8 cellular contexts compared by ENCODE assay signal in genomic region chr5:159207222-159207615, GRCh38. TPM values are rescaled to one million over a fixed set of nuclear protein-coding genes. Genes with fewer than 3 reads are reported as not detected.
DNase-seq lines count a peak whose midpoint lies in the region; ATAC-seq and TF ChIP-seq lines count a peak whose summit lies in the region.

No MANE protein-coding gene starts in this region.

- H3K4me2 ChIP-seq in HCT116 (ENCODE audit: low read length), result peak overlapping the region; percentile 93

- no peak for TF ChIP-seq CTCF in HCT116 (IDR thresholded peaks at IDR 0.05 in 2 of 3, conservative IDR thresholded peaks at IDR 0.05 in 1 of 3; ENCODE audit: borderline replicate concordance in 1 of 3, insufficient read depth in 1 of 3, low read depth in 2 of 3, low read length in 2 of 3)

- RAD21 ChIA-PET in HCT116 (lab: Charles Lee; ENCODE audit: low non-redundant PET in 1 of 2, low total read pairs in 2 of 2, uncharacterized antibody in 2 of 2, unreplicated experiment in 2 of 2), result no interaction called here

- peaks cover 14 to 35% of the 10 kb centered on the region in 2 experiments; a peak in 3 of 4 replicates for H3K4me1 ChIP-seq in HCT116 (ENCODE audit: control insufficient read depth in 1 of 2, insufficient read depth in 2 of 2, low read length in 2 of 2)

- H3K27me3 ChIP-seq in HCT116 (ENCODE audit: insufficient read depth, low read length), result no peaks in the 10 kb centered on the region

- peaks cover 67% of the 10 kb centered on the region for H3K79me2 ChIP-seq in HCT116 (ENCODE audit: insufficient read depth, low read length)

- peaks cover 44% of the 10 kb centered on the region for H3K36me3 Mint-ChIP-seq in activated CD8-positive, alpha-beta T cell treated with anti-CD3 and anti-CD28 coated beads, Interleukin-2, amount 10 ng/mL, durations not matched to agents 7 days and 5 days (ENCODE audit: low read depth)
- peaks cover 69% of the 10 kb centered on the region for H3K36me3 Mint-ChIP-seq in stimulated activated effector memory CD8-positive, alpha-beta T cell treated with anti-CD3 and anti-CD28 coated beads, Interleukin-12 subunit alpha, Interleukin-12 subunit beta, amount 100 ng/mL, for 72 hours

- no peak for TF ChIP-seq RAD21 in HCT116 (IDR thresholded peaks at IDR 0.05; ENCODE audit: low read depth)

- peaks cover 8% of the 10 kb centered on the region; the same call in 1 of the 2 replicates for H4K20me1 ChIP-seq in HCT116 (ENCODE audit: insufficient read depth)

- intact Hi-C loops in HCT116 (cut with micrococcal nuclease), result no loop called here

- no peaks in the 10 kb centered on the region for H3K9me3 ChIP-seq in HCT116 (ENCODE audit: control insufficient read depth in 1 of 2, insufficient read depth in 1 of 2, low read depth in 1 of 2, low read length in 2 of 2)

- no peak for TF ChIP-seq POLR2A in HCT116 (IDR thresholded peaks at IDR 0.05; ENCODE audit: borderline replicate concordance, extremely low read depth, insufficient read depth, insufficient read length)

- H3K9ac ChIP-seq in HCT116 (ENCODE audit: low read length), result peak overlapping the region; percentile 80

- DNase-seq in HCT116 (ENCODE audit: low read depth, low spot score) (no peak), NCI-H2107 treated with DMSO at 0.1 percent for 48 hours (lab: John Stamatoyannopoulos, UW; ENCODE audit: unreplicated experiment) (no peak), NCI-H2227 (lab: John Stamatoyannopoulos, UW; ENCODE audit: unreplicated experiment) (no peak), NCI-H2107 (lab: John Stamatoyannopoulos, UW) (no peak)
- DNase-seq in activated CD8-positive, alpha-beta T cell treated with anti-CD3 and anti-CD28 coated beads, Interleukin-2, amount 10 ng/mL, durations not matched to agents 7 days and 5 days, result no peak
- DNase-seq in stimulated activated effector memory CD8-positive, alpha-beta T cell treated with anti-CD3 and anti-CD28 coated beads, Interleukin-12 subunit alpha, Interleukin-12 subunit beta, amount 100 ng/mL, for 72 hours (ENCODE audit: low spot score in 2 of 2), result no peak
- no peak for DNase-seq in NK-92 treated with Interleukin-12 subunit alpha and Interleukin-12 subunit beta, amount 100 ng/mL, for 24 hours (lab: John Stamatoyannopoulos, UW)

- no peaks in the 10 kb centered on the region for H3K27me3 Mint-ChIP-seq in activated CD8-positive, alpha-beta T cell treated with anti-CD3 and anti-CD28 coated beads, Interleukin-2, amount 10 ng/mL, durations not matched to agents 7 days and 5 days (ENCODE audit: low read depth)

- H3K4me1 Mint-ChIP-seq in activated CD8-positive, alpha-beta T cell treated with anti-CD3 and anti-CD28 coated beads, Interleukin-2, amount 10 ng/mL, durations not matched to agents 7 days and 5 days (ENCODE audit: low read depth), result peaks cover 65% of the 10 kb centered on the region
- peaks cover 52% of the 10 kb centered on the region for H3K4me1 Mint-ChIP-seq in stimulated activated effector memory CD8-positive, alpha-beta T cell treated with anti-CD3 and anti-CD28 coated beads, Interleukin-12 subunit alpha, Interleukin-12 subunit beta, amount 100 ng/mL, for 72 hours

- H3K36me3 ChIP-seq in HCT116 (ENCODE audit: control insufficient read depth in 1 of 2, insufficient read depth in 2 of 2, low read length in 2 of 2), result peaks cover 0 to 2% of the 10 kb centered on the region in 2 experiments; a peak in 2 of 4 replicates

- H3K27ac ChIP-seq in HCT116 (ENCODE audit: low read depth, low read length), result peak overlapping the region; percentile 75

- H3K4me3 ChIP-seq in HCT116 (replicated peaks in 1 of 2; ENCODE audit: low read depth in 1 of 2, low read length in 2 of 2) (peak overlapping the region; percentile 89), iPS-11a (ENCODE audit: low read depth, low read length) (peak overlapping the region; percentile 79)

- CTCF ChIA-PET in HCT116 (lab: Charles Lee), result interaction anchor here (0.8 kb wide), 1 partner anchor 110 kb away, joined by 3 read pairs; no protein-coding TSS in a partner anchor
- CTCF ChIA-PET in activated CD8-positive, alpha-beta T cell treated with anti-CD3 and anti-CD28 coated beads, Interleukin-2, amount 10 ng/mL, durations not matched to agents 7 days and 5 days (lab: Charles Lee), result interaction anchor here (0.6 to 2.1 kb wide), 9 partner anchors 9 to 111 kb away, joined by 3 to 18 read pairs (median 4); no protein-coding TSS in a partner anchor

- BruUV-seq in HCT116 (replicated peaks; lab: Mats Ljungman, UMichigan), result no TSS peak

- no peaks in the 10 kb centered on the region for H3K9me3 Mint-ChIP-seq in activated CD8-positive, alpha-beta T cell treated with anti-CD3 and anti-CD28 coated beads, Interleukin-2, amount 10 ng/mL, durations not matched to agents 7 days and 5 days (ENCODE audit: insufficient read depth)
- no peaks in the 10 kb centered on the region for H3K9me3 Mint-ChIP-seq in stimulated activated effector memory CD8-positive, alpha-beta T cell treated with anti-CD3 and anti-CD28 coated beads, Interleukin-12 subunit alpha, Interleukin-12 subunit beta, amount 100 ng/mL, for 72 hours

- peak overlapping the region; percentile 93 for H3K4me3 Mint-ChIP-seq in activated CD8-positive, alpha-beta T cell treated with anti-CD3 and anti-CD28 coated beads, Interleukin-2, amount 10 ng/mL, durations not matched to agents 7 days and 5 days
- peak overlapping the region; percentile 100 for H3K4me3 Mint-ChIP-seq in stimulated activated effector memory CD8-positive, alpha-beta T cell treated with anti-CD3 and anti-CD28 coated beads, Interleukin-12 subunit alpha, Interleukin-12 subunit beta, amount 100 ng/mL, for 72 hours

- H2AFZ ChIP-seq in HCT116 (ENCODE audit: low read depth, low read length, poor library complexity, severe bottlenecking), result no peak overlapping the region

- ATAC-seq in HCT116, result no peak
- no peak for ATAC-seq in activated CD8-positive, alpha-beta T cell treated with anti-CD3 and anti-CD28 coated beads, Interleukin-2, amount 10 ng/mL, durations not matched to agents 7 days and 5 days
- ATAC-seq in stimulated activated effector memory CD8-positive, alpha-beta T cell treated with anti-CD3 and anti-CD28 coated beads, Interleukin-12 subunit alpha, Interleukin-12 subunit beta, amount 100 ng/mL, for 72 hours, result no peak

- peak overlapping the region; percentile 97 for H3K27ac Mint-ChIP-seq in activated CD8-positive, alpha-beta T cell treated with anti-CD3 and anti-CD28 coated beads, Interleukin-2, amount 10 ng/mL, durations not matched to agents 7 days and 5 days
- peak overlapping the region; percentile 99 for H3K27ac Mint-ChIP-seq in stimulated activated effector memory CD8-positive, alpha-beta T cell treated with anti-CD3 and anti-CD28 coated beads, Interleukin-12 subunit alpha, Interleukin-12 subunit beta, amount 100 ng/mL, for 72 hours

- no peaks in the 10 kb centered on the region for H3K9me2 ChIP-seq in HCT116 (ENCODE audit: insufficient read depth)

- POLR2A ChIA-PET in HCT116 (lab: Charles Lee), result no interaction called here
- POLR2A ChIA-PET in activated CD8-positive, alpha-beta T cell treated with anti-CD3 and anti-CD28 coated beads, Interleukin-2, amount 10 ng/mL, durations not matched to agents 7 days and 5 days (lab: Charles Lee), result interaction anchor here (0.6 to 2.4 kb wide), 11 partner anchors 9 to 802 kb away, joined by 3 to 29 read pairs (median 4); partner anchors contain the start of genes TTC1 and UBLCP1

TF ChIP-seq in HCT116, 20 proteins besides CTCF, POLR2A, EP300 and RAD21:
- TF ChIP-seq SP1 (IDR thresholded peaks at IDR 0.05; ENCODE audit: low read depth) (no peak), TCF7L2 (IDR thresholded peaks at IDR 0.05; ENCODE audit: borderline replicate concordance, extremely low read depth, insufficient read depth, insufficient read length) (no peak), CBX3 (IDR thresholded peaks at IDR 0.05; ENCODE audit: low read depth) (no peak), SRF (IDR thresholded peaks at IDR 0.05; ENCODE audit: low read depth) (no peak), EZH2phosphoT487 (IDR thresholded peaks at IDR 0.05; ENCODE audit: borderline replicate concordance) (no peak), SIN3A (IDR thresholded peaks at IDR 0.05; ENCODE audit: low read depth) (no peak), ELF1 (IDR thresholded peaks at IDR 0.05; ENCODE audit: borderline replicate concordance, low read depth) (no peak), EZH2 (IDR thresholded peaks at IDR 0.05) (no peak), ZNF274 (IDR thresholded peaks at IDR 0.05; ENCODE audit: low read depth, low read length) (no peak)

RNA-seq across cellular contexts. Expression of gene RNF145, which starts 2.1 kb away (rescaled TPM):
- total RNA-seq in HCT116 (2021; ENCODE audit: unreplicated experiment), result 60.6 TPM
- polyA plus RNA-seq in HCT116 (2012), result 37.3 and 38.5 TPM in 2 replicates
- total RNA-seq in activated CD8-positive, alpha-beta T cell treated with anti-CD3 and anti-CD28 coated beads, Interleukin-2, amount 10 ng/mL, durations not matched to agents 7 days and 5 days, result 100 to 1,000 TPM; 140 to 143 TPM

RNA-seq across cellular contexts. Expression of gene UBLCP1, which starts 55.9 kb away (rescaled TPM):
- 32.9 TPM for total RNA-seq in HCT116 (2021; ENCODE audit: unreplicated experiment)
- 6.2 and 8.4 TPM in 2 replicates for polyA plus RNA-seq in HCT116 (2012)
- total RNA-seq in activated CD8-positive, alpha-beta T cell treated with anti-CD3 and anti-CD28 coated beads, Interleukin-2, amount 10 ng/mL, durations not matched to agents 7 days and 5 days, result 10 to 100 TPM; 27.8 to 28.4 TPM
